Comparison of ENCODE assay signal across 8 cellular contexts in the genomic region with DNA sequence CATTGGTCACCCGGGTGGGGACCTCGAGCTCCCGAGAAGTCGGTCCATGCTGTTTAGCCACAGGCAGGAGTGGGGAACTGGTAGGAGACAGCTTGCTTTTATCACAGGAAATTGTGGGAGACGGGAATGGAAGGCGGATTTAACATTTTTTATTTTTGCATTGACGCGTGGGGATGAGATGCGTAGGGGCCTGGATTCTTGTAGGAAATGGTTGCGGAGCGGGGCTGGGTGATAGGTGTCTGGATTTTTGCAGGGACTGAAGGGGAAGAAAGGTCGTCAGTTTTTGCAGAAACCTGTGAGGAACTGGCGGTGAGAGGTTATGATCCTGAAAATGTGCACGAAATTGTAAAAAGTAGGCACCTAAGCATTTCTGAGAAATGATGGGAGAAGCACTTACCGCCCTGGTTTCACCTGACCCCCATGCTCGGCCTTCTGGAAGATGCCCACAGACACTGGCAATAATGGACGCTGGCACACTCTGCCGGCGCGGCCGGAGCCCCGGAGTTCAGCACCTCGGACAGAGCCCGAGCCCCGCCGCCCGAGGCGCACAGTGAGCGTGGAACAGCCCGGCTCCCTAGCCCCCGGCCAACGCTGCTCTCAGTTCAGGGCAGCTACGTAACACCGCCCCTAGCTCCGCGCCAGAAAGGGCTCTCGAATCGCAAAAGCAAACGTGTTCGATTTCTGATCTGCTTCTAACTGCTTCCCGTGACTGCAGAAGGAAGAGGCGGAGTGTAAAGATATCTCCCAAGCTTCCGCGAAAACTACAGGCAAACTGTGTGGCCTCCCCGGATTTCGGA. TPM values are rescaled to one million over a fixed set of nuclear protein-coding genes. Genes with fewer than 3 reads are reported as not detected.
DNase-seq lines count a peak whose midpoint lies in the region; ATAC-seq and TF ChIP-seq lines count a peak whose summit lies in the region.

No MANE protein-coding gene starts in this region.

- H3K4me3 ChIP-seq in NB4 (ENCODE audit: low read depth, low read length): no peak overlapping the region
- H3K4me3 ChIP-seq in tibial nerve: no peak overlapping the region

- DNase-seq in EL: peak; percentile 31
- DNase-seq in NB4 (ENCODE audit: low read depth): peak; percentile 37
- DNase-seq in amniotic stem cell (lab: John Stamatoyannopoulos, UW): peak; percentile 4
- peak; percentile 14 for DNase-seq in iPS DF 4.7 (ENCODE audit: extremely low read depth, low spot score)
- DNase-seq in stimulated activated CD4-positive, alpha-beta T cell treated with anti-CD3 and anti-CD28 coated beads, Interleukin-4, amount 100 ng/mL, for 48 hours (ENCODE audit: low read depth in 2 of 2): peak; percentile 14 to 37
- no peak for DNase-seq in tibial nerve (ENCODE audit: low spot score in 2 of 2)

- no peaks in the 10 kb centered on the region for H3K36me3 ChIP-seq in tibial nerve

- peaks cover 0 to 13% (median 0%) of the 10 kb centered on the region in 4 donors for H3K9me3 ChIP-seq in tibial nerve

- H3K27me3 ChIP-seq in tibial nerve: peaks cover 0 to 39% of the 10 kb centered on the region in 2 donors

- TF ChIP-seq POLR2A in NB4 (IDR thresholded peaks at IDR 0.05; ENCODE audit: extremely low read depth, insufficient read length) (no peak), tibial nerve (IDR thresholded peaks at IDR 0.05) (no peak)

- WGBS in tibial nerve, 2 donors: 13 to 21% methylated on average over 23 to 45 of the region's 46 CpGs

- no peak for TF ChIP-seq EP300 in tibial nerve (IDR thresholded peaks at IDR 0.05)

- ATAC-seq in HG03354 (IDR thresholded peaks at IDR 0.05; ENCODE audit: poor library complexity, severe bottlenecking, unreplicated experiment): no peak
- ATAC-seq in HG02870 (IDR thresholded peaks at IDR 0.05; ENCODE audit: unreplicated experiment): no peak

- peaks cover 0 to 8% (median 0%) of the 10 kb centered on the region in 4 donors for H3K4me1 ChIP-seq in tibial nerve

- TF ChIP-seq CTCF in NB4 (IDR thresholded peaks at IDR 0.05; ENCODE audit: low read depth, low read length): no peak
- TF ChIP-seq CTCF in tibial nerve (IDR thresholded peaks at IDR 0.05): no peak

- H3K27ac ChIP-seq in tibial nerve: no peak overlapping the region

RNA-seq across cellular contexts. Expression of a gene that starts 0.9 kb away (rescaled TPM):
- not detected for total RNA-seq in tibial nerve

RNA-seq across cellular contexts. Expression of a gene that starts 27.5 kb away (rescaled TPM):
- total RNA-seq in tibial nerve: 10 to 100 TPM; 18.0 to 26.3 (median 23.4) TPM

Comparison
In these comparisons a context has a peak if more than half of its experiments do, and no peak if none do; other contexts are left out.
1. DNase-seq: peak in EL (single experiment), NB4 (single experiment), amniotic stem cell (single experiment), iPS DF 4.7 (single experiment) and stimulated activated CD4-positive, alpha-beta T cell treated with anti-CD3 and anti-CD28 coated beads, Interleukin-4, amount 100 ng/mL, for 48 hours (2 of 2); none in tibial nerve (0 of 2).